ENCODE assay signal across 1 cellular context in the genomic region with DNA sequence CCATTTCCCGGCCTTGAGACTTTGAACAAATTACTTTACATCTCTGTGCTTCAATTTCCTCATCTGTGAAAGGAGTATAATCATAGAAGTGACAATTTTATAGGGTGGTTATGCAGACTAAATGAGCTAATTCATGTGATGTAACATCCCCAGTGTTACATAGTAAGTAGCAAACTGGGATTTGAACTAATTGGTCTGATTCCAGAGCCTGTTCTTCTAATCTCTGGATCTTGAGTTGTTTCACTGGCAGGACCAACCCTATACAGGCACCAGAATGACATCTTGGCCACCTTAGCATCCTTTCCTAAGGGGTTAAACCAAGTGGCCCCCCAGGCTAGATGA.
TF ChIP-seq lines count a peak whose summit lies in the region.

No MANE protein-coding gene starts in this region.

TF ChIP-seq in IMR-90, 13 proteins besides CTCF, POLR2A, EP300 and RAD21 (continued from another document):
- TF ChIP-seq MAZ (IDR thresholded peaks at IDR 0.05; ENCODE audit: borderline replicate concordance, low read depth, low read length) (no peak), RCOR1 (IDR thresholded peaks at IDR 0.05; ENCODE audit: insufficient replicate concordance, low read length) (no peak), MXI1 (IDR thresholded peaks at IDR 0.05; ENCODE audit: borderline replicate concordance, low read depth, low read length) (no peak), SMC3 (IDR thresholded peaks at IDR 0.05; ENCODE audit: low read depth, low read length) (no peak), RFX5 (IDR thresholded peaks at IDR 0.05; ENCODE audit: low read depth, low read length) (no peak), MAFK (IDR thresholded peaks at IDR 0.05; ENCODE audit: low read depth, low read length) (no peak), BHLHE40 (IDR thresholded peaks at IDR 0.05; ENCODE audit: low read depth, low read length) (no peak), CHD1 (IDR thresholded peaks at IDR 0.05; ENCODE audit: low read depth, low read length) (no peak), NFE2L2 (IDR thresholded peaks at IDR 0.05; ENCODE audit: low read depth, low read length) (no peak), FOS (IDR thresholded peaks at IDR 0.05; ENCODE audit: low read depth, low read length) (no peak)
- TF ChIP-seq, protein P1, sequence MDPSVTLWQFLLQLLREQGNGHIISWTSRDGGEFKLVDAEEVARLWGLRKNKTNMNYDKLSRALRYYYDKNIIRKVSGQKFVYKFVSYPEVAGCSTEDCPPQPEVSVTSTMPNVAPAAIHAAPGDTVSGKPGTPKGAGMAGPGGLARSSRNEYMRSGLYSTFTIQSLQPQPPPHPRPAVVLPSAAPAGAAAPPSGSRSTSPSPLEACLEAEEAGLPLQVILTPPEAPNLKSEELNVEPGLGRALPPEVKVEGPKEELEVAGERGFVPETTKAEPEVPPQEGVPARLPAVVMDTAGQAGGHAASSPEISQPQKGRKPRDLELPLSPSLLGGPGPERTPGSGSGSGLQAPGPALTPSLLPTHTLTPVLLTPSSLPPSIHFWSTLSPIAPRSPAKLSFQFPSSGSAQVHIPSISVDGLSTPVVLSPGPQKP (IDR thresholded peaks at IDR 0.05; ENCODE audit: borderline replicate concordance, low read depth, low read length): no peak
